Comparison of ENCODE assay signal across 21 cellular contexts in the genomic region with DNA sequence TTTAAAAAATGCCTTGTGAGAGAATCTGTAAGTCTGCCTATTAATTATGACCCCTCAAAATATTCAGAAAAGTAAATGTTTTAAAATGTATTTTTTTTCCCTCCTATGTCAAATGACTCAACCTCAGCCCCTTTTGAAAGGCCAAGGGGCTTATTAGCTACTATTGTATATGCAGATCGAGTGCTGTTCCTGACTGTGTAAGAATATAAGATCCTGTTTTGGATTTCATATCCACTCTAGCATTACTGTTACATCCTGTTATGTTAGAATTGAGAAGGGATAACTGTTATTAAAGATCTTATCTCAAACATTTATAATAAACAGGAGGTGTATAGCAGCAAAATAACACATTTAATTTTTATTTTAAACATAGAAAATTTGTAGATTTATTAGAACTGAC. TPM values are rescaled to one million over a fixed set of nuclear protein-coding genes. Genes with fewer than 3 reads are reported as not detected.
DNase-seq lines count a peak whose midpoint lies in the region; ATAC-seq, FAIRE-seq and TF ChIP-seq lines count a peak whose summit lies in the region.
"Had no signal": no experiment of that assay in that cellular context is flagged by ENCODE, and none has a peak within 500 bp of the region (broad histone marks: within the 10 kb centered on the region; RNA-seq: fewer than 3 reads in every experiment).

No MANE protein-coding gene starts in this region.

- no peaks in the 10 kb centered on the region for H3K79me1 ChIP-seq in trophoblast cell (ENCODE audit: low read length)

- ATAC-seq in A549 (no peak), GM21529 (IDR thresholded peaks at IDR 0.05; ENCODE audit: unreplicated experiment) (no peak)
- no peak for ATAC-seq in CD4-positive, CD25-positive, alpha-beta regulatory T cell (ENCODE audit: low read depth in 2 of 2)
- ATAC-seq: HCT116 had no signal

- H3K9me3 ChIP-seq in A549 (no peaks in the 10 kb centered on the region), SK-N-MC (ENCODE audit: low read depth, low read length) (no peaks in the 10 kb centered on the region), trophoblast cell (ENCODE audit: insufficient read depth, low read depth, low read length) (no peaks in the 10 kb centered on the region)
- no peaks in the 10 kb centered on the region for H3K9me3 ChIP-seq in CD4-positive, CD25-positive, alpha-beta regulatory T cell (ENCODE audit: control insufficient read depth in 2 of 2, low read length in 2 of 2)
- H3K9me3 ChIP-seq: BE2C had no signal

- H2AFZ ChIP-seq in trophoblast cell (ENCODE audit: insufficient read depth, low read length, poor library complexity): no peak overlapping the region

- FAIRE-seq in A549 (lab: Jason Lieb, UNC): peak; percentile 59
- FAIRE-seq: GM12891, GM18507 had no signal

- CTCF ChIA-PET in A549 (lab: Yijun Ruan, JAX): no interaction called here

- no peak overlapping the region for H2BK5ac ChIP-seq in trophoblast cell (ENCODE audit: low read depth, low read length, poor library complexity)

- H3K4me3 Mint-ChIP-seq in CD4-positive, CD25-positive, alpha-beta regulatory T cell: peak overlapping the region in 1 of 4 donors; percentile 23
- H3K4me3 Mint-ChIP-seq: CD4-positive, alpha-beta memory T cell; HFFc6 had no signal

- no peak overlapping the region for H3K4me2 ChIP-seq in A549
- no peak overlapping the region for H3K4me2 ChIP-seq in trophoblast cell (ENCODE audit: low read length)
- H3K4me2 ChIP-seq: KMS-11 had no signal

- no peak overlapping the region for H4K12ac ChIP-seq in trophoblast cell (ENCODE audit: low read depth, low read length)

- H3K27me3 ChIP-seq in CD4-positive, CD25-positive, alpha-beta regulatory T cell (ENCODE audit: control insufficient read depth, insufficient read depth, low read length): no peaks in the 10 kb centered on the region
- no peaks in the 10 kb centered on the region for H3K27me3 ChIP-seq in trophoblast cell (ENCODE audit: insufficient read depth, low read length)
- H3K27me3 ChIP-seq: BE2C had no signal

- no peak for TF ChIP-seq CTCF in A549 (IDR thresholded peaks at IDR 0.05)

- H3K14ac ChIP-seq in trophoblast cell (ENCODE audit: low read length): no peak overlapping the region

- no peak overlapping the region for H4K91ac ChIP-seq in trophoblast cell (ENCODE audit: low read depth, low read length)

- no peak overlapping the region for H4K8ac ChIP-seq in trophoblast cell (ENCODE audit: low read depth, low read length)

- H3K27ac ChIP-seq in A549: no peak overlapping the region
- no peak overlapping the region for H3K27ac ChIP-seq in CD4-positive, CD25-positive, alpha-beta regulatory T cell (ENCODE audit: insufficient read depth, low read length, poor library complexity, severe bottlenecking)
- peak overlapping the region; percentile 94 for H3K27ac ChIP-seq in SK-N-MC
- no peak overlapping the region for H3K27ac ChIP-seq in trophoblast cell (ENCODE audit: low read depth, low read length)
- H3K27ac ChIP-seq: HL-60, KMS-11 had no signal

- H3K4me1 ChIP-seq in A549 (no peaks in the 10 kb centered on the region), trophoblast cell (ENCODE audit: control insufficient read depth in 1 of 2, insufficient read depth in 2 of 2, low read length in 2 of 2) (no peaks in the 10 kb centered on the region)
- peaks cover 10% of the 10 kb centered on the region for H3K4me1 ChIP-seq in CD4-positive, CD25-positive, alpha-beta regulatory T cell (ENCODE audit: control insufficient read depth, insufficient read depth, low read length, poor library complexity, severe bottlenecking)
- H3K4me1 ChIP-seq: BE2C had no signal

- no peaks in the 10 kb centered on the region for H3K27me3 Mint-ChIP-seq in CD4-positive, CD25-positive, alpha-beta regulatory T cell
- H3K27me3 Mint-ChIP-seq: CD4-positive, alpha-beta memory T cell had no signal

- H2AK5ac ChIP-seq in trophoblast cell (ENCODE audit: low read length): no peak overlapping the region

- peak overlapping the region in 2 of 3 donors; percentile 28 to 52 for H3K27ac Mint-ChIP-seq in CD4-positive, CD25-positive, alpha-beta regulatory T cell
- H3K27ac Mint-ChIP-seq: HFFc6 had no signal

- H3K36me3 Mint-ChIP-seq in CD4-positive, CD25-positive, alpha-beta regulatory T cell: peaks cover 45% of the 10 kb centered on the region

- no peak for TF ChIP-seq RAD21 in A549 (conservative IDR thresholded peaks at IDR 0.05 in 1 of 2, IDR thresholded peaks at IDR 0.05 in 1 of 2)

- H2BK12ac ChIP-seq in trophoblast cell (ENCODE audit: low read length): no peak overlapping the region

- no peak overlapping the region for H3K18ac ChIP-seq in trophoblast cell (ENCODE audit: low read length)

- H3K4me3 ChIP-seq in A549 (no peak overlapping the region), SK-N-MC (peak overlapping the region; percentile 21), trophoblast cell (ENCODE audit: low read depth, low read length) (no peak overlapping the region)
- H3K4me3 ChIP-seq in CD4-positive, CD25-positive, alpha-beta regulatory T cell (ENCODE audit: low read depth, low read length): no peak overlapping the region

- H2BK120ac ChIP-seq in trophoblast cell (ENCODE audit: insufficient read depth, low read length, poor library complexity): no peak overlapping the region

- H3K36me3 ChIP-seq in CD4-positive, CD25-positive, alpha-beta regulatory T cell (ENCODE audit: control insufficient read depth, insufficient read depth, low read length): peaks cover 57% of the 10 kb centered on the region
- H3K36me3 ChIP-seq in SK-N-MC (ENCODE audit: insufficient read depth, low read length) (peaks cover 26% of the 10 kb centered on the region), trophoblast cell (ENCODE audit: control insufficient read depth in 1 of 2, insufficient read depth in 2 of 2, low read length in 2 of 2) (no peaks in the 10 kb centered on the region)

- DNase-seq in A549 (ENCODE audit: low read depth in 1 of 2, low spot score in 1 of 2): no peak
- no peak for DNase-seq in CD4-positive, CD25-positive, alpha-beta regulatory T cell
- DNase-seq in SK-N-MC (ENCODE audit: low read depth, low spot score): no peak
- DNase-seq in dermis microvascular lymphatic vessel endothelial cell (ENCODE audit: low read depth in 2 of 2): peak; percentile 25 to 75
- DNase-seq in COLO829 (ENCODE audit: low spot score): no peak
- no peak for DNase-seq in trophoblast cell
- no peak for DNase-seq in AG08396 (ENCODE audit: low spot score)
- DNase-seq: BE2C; C1 segment of cervical spinal cord; CD4-positive, alpha-beta memory T cell; COR-L47; GOT3; H7; HFFc6 had no signal

- POLR2A ChIA-PET in A549 (lab: Yijun Ruan, JAX): no interaction called here

- no peak for TF ChIP-seq EP300 in A549 (IDR thresholded peaks at IDR 0.05)

- H3K4ac ChIP-seq in trophoblast cell (ENCODE audit: low read depth, low read length): no peak overlapping the region

- peaks cover 35 to 54% (median 44%) of the 10 kb centered on the region in 4 donors for H3K4me1 Mint-ChIP-seq in CD4-positive, CD25-positive, alpha-beta regulatory T cell

- 91% methylated on average over 1 of the region's 1 CpG for WGBS in A549 (ENCODE audit: missing lambda C conversion rate)
- no CpG with 5 or more reads among the region's 1 CpG for WGBS in trophoblast cell (ENCODE audit: extremely low coverage, insufficient coverage, insufficient read length)

- peak overlapping the region; percentile 41 for H3K9ac ChIP-seq in SK-N-MC (ENCODE audit: insufficient read length)
- no peak overlapping the region for H3K9ac ChIP-seq in trophoblast cell (ENCODE audit: low read length)
- H3K9ac ChIP-seq: KMS-11 had no signal

- no peaks in the 10 kb centered on the region for H3K79me2 ChIP-seq in trophoblast cell (ENCODE audit: control insufficient read depth, insufficient read depth, low read length, poor library complexity)

- TF ChIP-seq POLR2A in A549 (IDR thresholded peaks at IDR 0.05; ENCODE audit: low read length): no peak

- H3K23ac ChIP-seq in trophoblast cell (ENCODE audit: low read length): no peak overlapping the region

- H3K9me3 Mint-ChIP-seq in CD4-positive, CD25-positive, alpha-beta regulatory T cell: no peaks in the 10 kb centered on the region
- H3K9me3 Mint-ChIP-seq: CD4-positive, alpha-beta memory T cell; HFFc6 had no signal

TF ChIP-seq in A549, 52 proteins besides CTCF, POLR2A, EP300 and RAD21:
- no peak for TF ChIP-seq EHMT2 (IDR thresholded peaks at IDR 0.05; ENCODE audit: low read depth)

RNA-seq across cellular contexts. Expression of a gene that starts 46.6 kb away (rescaled TPM):
- polyA plus RNA-seq in A549 (2011; rRNA removed) (not detected in 2 replicates), A549 (2017; fragmentation: RNase III; extraction: RNeasy Plus Mini Kit Qiagen cat#74134 plus additional on column Dnase treatment) (not detected in 3 replicates)
- polyA plus RNA-seq in A549 (2012; cell fraction: cytosol; rRNA removed): not detected in 2 replicates
- polyA plus RNA-seq in A549 (2012; cell fraction: nucleus; rRNA removed): not detected in 2 replicates
- polyA minus RNA-seq in A549 (2011; rRNA and poly(A)+ RNA removed): not detected in 2 replicates
- not detected for total RNA-seq in CD4-positive, CD25-positive, alpha-beta regulatory T cell
- not detected for polyA plus RNA-seq in CD4-positive, CD25-positive, alpha-beta regulatory T cell
- not detected in 2 replicates for total RNA-seq in dermis microvascular lymphatic vessel endothelial cell
- 0.03 TPM in 1 of 2 replicates, not detected in the other for polyA plus RNA-seq in trophoblast cell (2013)
- total RNA-seq: H7, HFFc6, HT1080 had no signal
- polyA plus RNA-seq: CD4-positive, alpha-beta memory T cell had no signal

RNA-seq across cellular contexts. Expression of a gene that starts 52.5 kb away (rescaled TPM):
- polyA plus RNA-seq in A549 (2011; rRNA removed) (37.8 and 52.2 TPM in 2 replicates), A549 (2017; fragmentation: RNase III; extraction: RNeasy Plus Mini Kit Qiagen cat#74134 plus additional on column Dnase treatment) (34.8 to 42.2 TPM (median 41.9 TPM) in 3 replicates)
- polyA plus RNA-seq in A549 (2012; cell fraction: cytosol; rRNA removed): 8.8 and 9.4 TPM in 2 replicates
- 5.9 and 9.2 TPM in 2 replicates for polyA plus RNA-seq in A549 (2012; cell fraction: nucleus; rRNA removed)
- 16.5 and 18.1 TPM in 2 replicates for polyA minus RNA-seq in A549 (2011; rRNA and poly(A)+ RNA removed)
- total RNA-seq in CD4-positive, CD25-positive, alpha-beta regulatory T cell: 96.2 TPM
- polyA plus RNA-seq in CD4-positive, CD25-positive, alpha-beta regulatory T cell: 10 to 100 TPM; 49.6 to 74.4 (median 61.6) TPM
- total RNA-seq in dermis microvascular lymphatic vessel endothelial cell: 19.4 and 39.1 TPM in 2 replicates
- polyA plus RNA-seq in trophoblast cell (2013): 23.4 and 24.5 TPM in 2 replicates

Comparison
In these comparisons a context has a peak if more than half of its experiments do, and no peak if none do; other contexts are left out.
1. DNase-seq: peak in dermis microvascular lymphatic vessel endothelial cell (2 of 2); none in A549 (0 of 2), CD4-positive, CD25-positive, alpha-beta regulatory T cell (0 of 3), SK-N-MC (single experiment), COLO829 (single experiment), trophoblast cell (0 of 2) and AG08396 (single experiment).